1 cellular context compared by ENCODE assay signal in the genomic region with DNA sequence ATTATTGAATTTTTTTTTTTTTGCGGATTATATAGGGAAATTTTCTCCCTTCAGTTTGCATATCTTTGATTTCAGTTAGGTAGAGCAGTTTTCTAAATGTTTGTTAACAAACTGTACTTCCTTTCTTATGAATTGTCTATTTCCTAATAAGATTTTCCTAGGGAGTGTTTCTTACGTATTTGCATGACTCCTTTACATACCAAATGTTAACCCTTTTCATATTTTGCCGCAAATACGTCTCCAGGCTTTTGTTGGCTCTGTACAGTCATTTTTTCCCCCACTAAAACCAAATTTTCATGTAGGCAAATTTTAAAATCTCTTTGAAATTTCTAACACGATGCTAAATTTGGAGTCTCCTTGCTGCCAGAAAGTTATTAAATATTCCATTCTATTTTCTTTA.
TF ChIP-seq lines count a peak whose summit lies in the region.

No MANE protein-coding gene starts in this region.

TF ChIP-seq in WTC11, 78 proteins besides CTCF, POLR2A, EP300 and RAD21 (continued from another document):
- TF ChIP-seq, protein P1, sequence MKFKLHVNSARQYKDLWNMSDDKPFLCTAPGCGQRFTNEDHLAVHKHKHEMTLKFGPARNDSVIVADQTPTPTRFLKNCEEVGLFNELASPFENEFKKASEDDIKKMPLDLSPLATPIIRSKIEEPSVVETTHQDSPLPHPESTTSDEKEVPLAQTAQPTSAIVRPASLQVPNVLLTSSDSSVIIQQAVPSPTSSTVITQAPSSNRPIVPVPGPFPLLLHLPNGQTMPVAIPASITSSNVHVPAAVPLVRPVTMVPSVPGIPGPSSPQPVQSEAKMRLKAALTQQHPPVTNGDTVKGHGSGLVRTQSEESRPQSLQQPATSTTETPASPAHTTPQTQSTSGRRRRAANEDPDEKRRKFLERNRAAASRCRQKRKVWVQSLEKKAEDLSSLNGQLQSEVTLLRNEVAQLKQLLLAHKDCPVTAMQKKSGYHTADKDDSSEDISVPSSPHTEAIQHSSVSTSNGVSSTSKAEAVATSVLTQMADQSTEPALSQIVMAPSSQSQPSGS (CRISPR knock-in tag; IDR thresholded peaks at IDR 0.05; ENCODE audit: borderline replicate concordance, low read depth), result no peak
- TF ChIP-seq KAT7 (CRISPR knock-in tag; IDR thresholded peaks at IDR 0.05; ENCODE audit: borderline replicate concordance), result no peak
- TF ChIP-seq ZNF121 (CRISPR knock-in tag; IDR thresholded peaks at IDR 0.05), result no peak
- TF ChIP-seq, protein P2, sequence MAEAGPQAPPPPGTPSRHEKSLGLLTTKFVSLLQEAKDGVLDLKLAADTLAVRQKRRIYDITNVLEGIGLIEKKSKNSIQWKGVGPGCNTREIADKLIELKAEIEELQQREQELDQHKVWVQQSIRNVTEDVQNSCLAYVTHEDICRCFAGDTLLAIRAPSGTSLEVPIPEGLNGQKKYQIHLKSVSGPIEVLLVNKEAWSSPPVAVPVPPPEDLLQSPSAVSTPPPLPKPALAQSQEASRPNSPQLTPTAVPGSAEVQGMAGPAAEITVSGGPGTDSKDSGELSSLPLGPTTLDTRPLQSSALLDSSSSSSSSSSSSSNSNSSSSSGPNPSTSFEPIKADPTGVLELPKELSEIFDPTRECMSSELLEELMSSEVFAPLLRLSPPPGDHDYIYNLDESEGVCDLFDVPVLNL (CRISPR knock-in tag; IDR thresholded peaks at IDR 0.05; ENCODE audit: borderline replicate concordance, low read depth), result no peak
